In genomic region chr20:9994676-9995075, GRCh38 we compare ENCODE assay signal across 29 cellular contexts.
"Had no signal": no experiment of that assay in that cellular context is flagged by ENCODE, and none has a peak within 500 bp of the region (broad histone marks: within the 10 kb centered on the region; RNA-seq: fewer than 3 reads in every experiment).

No MANE protein-coding gene starts in this region.

- DNase-seq: stimulated activated CD4-positive, alpha-beta T cell treated with anti-CD3 and anti-CD28 coated beads, Interleukin-2, amount 100 ng/mL, for 48 hours; stimulated activated CD4-positive, alpha-beta T cell treated with anti-CD3 and anti-CD28 coated beads, Interleukin-4, amount 100 ng/mL, for 1 hour; stimulated activated CD4-positive, alpha-beta T cell treated with anti-CD3 and anti-CD28 coated beads, Interleukin-4, amount 100 ng/mL, for 24 hours; stimulated activated CD4-positive, alpha-beta T cell treated with anti-CD3 and anti-CD28 coated beads, Interleukin-4, amount 100 ng/mL, for 4 hours; stimulated activated CD8-positive, alpha-beta memory T cell treated with anti-CD3 and anti-CD28 coated beads, Interleukin-4, amount 100 ng/mL, for 48 hours; stimulated activated naive B cell treated with anti-CD40 and anti-IgM and Interleukin-4, amounts not matched to agents 10 μg/mL and 1 μg/mL and 100 μg/mL, for 72 hours; stimulated activated naive CD4-positive, alpha-beta T cell; stimulated activated naive CD4-positive, alpha-beta T cell treated with Interleukin-2 at 50 U/mL for 16 hours; stimulated activated naive CD8-positive, alpha-beta T cell treated with anti-CD3 and anti-CD28 coated beads, Interleukin-15, amount 100 ng/mL, for 72 hours; stimulated activated naive CD8-positive, alpha-beta T cell treated with anti-CD3 and anti-CD28 coated beads, Interleukin-15, Interleukin-2, amounts not matched to agents 100 U/mL and 50 U/mL, for 24 hours; stomach; substantia nigra; testis; thyroid gland; tibial artery; transverse colon; trophoblast cell; upper lobe of left lung; upper lobe of right lung; uterus had no signal

- H3K27ac ChIP-seq: stomach, suprapubic skin, testis, thoracic aorta, thyroid gland, tibial artery, tibial nerve, transverse colon, upper lobe of left lung, upper lobe of right lung, uterus, vagina had no signal

- ATAC-seq: stimulated activated effector memory CD8-positive, alpha-beta T cell treated with anti-CD3 and anti-CD28 coated beads, Interleukin-12 subunit alpha, Interleukin-12 subunit beta, amount 100 ng/mL, for 72 hours; stimulated activated memory B cell treated with anti-CD40 and anti-IgM and Interleukin-4, amounts not matched to agents 10 μg/mL and 1 μg/mL and 100 μg/mL, for 72 hours; stimulated activated naive B cell treated with anti-CD40 and anti-IgM and Interleukin-4, amounts not matched to agents 10 μg/mL and 1 μg/mL and 100 μg/mL, for 72 hours; stimulated activated naive CD8-positive, alpha-beta T cell treated with anti-CD3 and anti-CD28 coated beads, Interleukin-15, amount 100 ng/mL, for 72 hours; stimulated activated naive CD8-positive, alpha-beta T cell treated with anti-CD3 and anti-CD28 coated beads, Interleukin-15, Interleukin-2, amounts not matched to agents 100 U/mL and 50 U/mL, for 24 hours; upper lobe of right lung had no signal

- H3K36me3 ChIP-seq: stomach, suprapubic skin, thoracic aorta, thyroid gland, tibial artery, tibial nerve, transverse colon, upper lobe of left lung, upper lobe of right lung, uterus, vagina had no signal

- H3K27me3 ChIP-seq: stomach, suprapubic skin, testis, thyroid gland, tibial artery, tibial nerve, transverse colon, upper lobe of left lung, upper lobe of right lung, uterus, vagina had no signal

- H3K9me3 ChIP-seq: suprapubic skin, testis, thoracic aorta, thyroid gland, tibial artery, tibial nerve, transverse colon, upper lobe of left lung, upper lobe of right lung, uterus, vagina had no signal

- H3K36me3 Mint-ChIP-seq: stimulated activated effector memory CD8-positive, alpha-beta T cell treated with anti-CD3 and anti-CD28 coated beads, Interleukin-12 subunit alpha, Interleukin-12 subunit beta, amount 100 ng/mL, for 72 hours; stimulated activated memory B cell treated with anti-CD40 and anti-IgM and Interleukin-4, amounts not matched to agents 10 μg/mL and 1 μg/mL and 100 μg/mL, for 72 hours; stimulated activated naive B cell treated with anti-CD40 and anti-IgM and Interleukin-4, amounts not matched to agents 10 μg/mL and 1 μg/mL and 100 μg/mL, for 72 hours; type B pancreatic cell had no signal

- FAIRE-seq: urothelium cell line had no signal

- H3K4me1 ChIP-seq: suprapubic skin, testis, thyroid gland, transverse colon, upper lobe of right lung, uterus, vagina had no signal

- H3K4me1 Mint-ChIP-seq: stimulated activated effector memory CD8-positive, alpha-beta T cell treated with anti-CD3 and anti-CD28 coated beads, Interleukin-12 subunit alpha, Interleukin-12 subunit beta, amount 100 ng/mL, for 72 hours; stimulated activated memory B cell treated with anti-CD40 and anti-IgM and Interleukin-4, amounts not matched to agents 10 μg/mL and 1 μg/mL and 100 μg/mL, for 72 hours; stimulated activated naive CD8-positive, alpha-beta T cell treated with anti-CD3 and anti-CD28 coated beads, Interleukin-15, amount 100 ng/mL, for 72 hours had no signal

- H3K27ac Mint-ChIP-seq: stimulated activated effector memory CD8-positive, alpha-beta T cell treated with anti-CD3 and anti-CD28 coated beads, Interleukin-12 subunit alpha, Interleukin-12 subunit beta, amount 100 ng/mL, for 72 hours; stimulated activated memory B cell treated with anti-CD40 and anti-IgM and Interleukin-4, amounts not matched to agents 10 μg/mL and 1 μg/mL and 100 μg/mL, for 72 hours; stimulated activated naive B cell treated with anti-CD40 and anti-IgM and Interleukin-4, amounts not matched to agents 10 μg/mL and 1 μg/mL and 100 μg/mL, for 72 hours; stimulated activated naive CD8-positive, alpha-beta T cell treated with anti-CD3 and anti-CD28 coated beads, Interleukin-15, amount 100 ng/mL, for 72 hours; stimulated activated naive CD8-positive, alpha-beta T cell treated with anti-CD3 and anti-CD28 coated beads, Interleukin-15, Interleukin-2, amounts not matched to agents 100 ng/mL and 50 ng/mL, for 24 hours; type B pancreatic cell had no signal

- H3K4me3 Mint-ChIP-seq: stimulated activated effector memory CD8-positive, alpha-beta T cell treated with anti-CD3 and anti-CD28 coated beads, Interleukin-12 subunit alpha, Interleukin-12 subunit beta, amount 100 ng/mL, for 72 hours; stimulated activated memory B cell treated with anti-CD40 and anti-IgM and Interleukin-4, amounts not matched to agents 10 μg/mL and 1 μg/mL and 100 μg/mL, for 72 hours; stimulated activated naive B cell treated with anti-CD40 and anti-IgM and Interleukin-4, amounts not matched to agents 10 μg/mL and 1 μg/mL and 100 μg/mL, for 72 hours; stimulated activated naive CD8-positive, alpha-beta T cell treated with anti-CD3 and anti-CD28 coated beads, Interleukin-15, amount 100 ng/mL, for 72 hours; stimulated activated naive CD8-positive, alpha-beta T cell treated with anti-CD3 and anti-CD28 coated beads, Interleukin-15, Interleukin-2, amounts not matched to agents 100 ng/mL and 50 ng/mL, for 24 hours; type B pancreatic cell had no signal

- H3K4me3 ChIP-seq: stomach, suprapubic skin, testis, thoracic aorta, thyroid gland, tibial artery, tibial nerve, transverse colon, upper lobe of left lung, upper lobe of right lung, uterus, vagina had no signal

- H3K27me3 Mint-ChIP-seq: stimulated activated memory B cell treated with anti-CD40 and anti-IgM and Interleukin-4, amounts not matched to agents 10 μg/mL and 1 μg/mL and 100 μg/mL, for 72 hours; type B pancreatic cell had no signal
